Comparison of ENCODE assay signal across 8 cellular contexts in the genomic region with DNA sequence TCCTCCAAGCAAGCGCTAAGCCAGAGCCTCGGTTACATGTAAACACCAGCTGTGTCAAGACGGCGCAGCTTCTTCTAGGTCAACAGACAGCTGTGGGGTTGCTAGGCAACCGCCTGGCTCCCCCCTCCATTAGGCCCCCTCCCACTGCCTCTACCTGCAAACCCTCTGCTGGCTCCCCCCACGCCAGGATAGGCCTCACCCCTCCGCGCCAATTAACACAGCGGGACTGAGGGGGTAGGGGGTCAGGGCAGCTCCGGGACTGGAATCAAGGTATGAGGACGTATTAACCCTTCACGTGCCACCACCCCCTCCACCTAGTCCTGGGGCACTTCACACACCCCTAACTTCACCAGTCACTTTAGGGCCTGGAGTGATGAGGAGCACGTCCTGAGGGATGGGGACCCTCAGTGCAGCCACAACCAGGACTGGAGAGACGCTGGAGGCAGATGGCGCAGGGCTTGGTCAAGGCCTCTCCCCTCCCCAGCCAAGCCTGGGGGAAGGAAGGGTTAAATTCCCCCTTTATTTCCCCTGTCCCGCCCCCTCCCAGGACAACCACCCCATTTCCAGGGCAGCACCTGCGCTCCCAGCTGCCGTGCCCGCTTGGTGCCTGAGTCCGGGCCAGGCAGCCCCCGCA. TPM values are rescaled to one million over a fixed set of nuclear protein-coding genes. Genes with fewer than 3 reads are reported as not detected.
DNase-seq lines count a peak whose midpoint lies in the region; ATAC-seq and TF ChIP-seq lines count a peak whose summit lies in the region.

No MANE protein-coding gene starts in this region.

- peak; percentile 64 to 84 (median 78) for DNase-seq in CD4-positive, CD25-positive, alpha-beta regulatory T cell
- no peak for DNase-seq in Karpas-422
- peak; percentile 39 for DNase-seq in RPMI8226
- peak; percentile 91 for DNase-seq in choroid plexus epithelial cell (ENCODE audit: low read depth)
- no peak for DNase-seq in lung (ENCODE audit: low spot score)
- DNase-seq in activated T-helper 1 cell treated with anti-CD3 and anti-CD28 coated beads, Interleukin-12 subunit alpha, Interleukin-12 subunit beta, Interleukin-2, Interleukin-4 antibody, amounts not matched to agents 30 ng/mL and 10 ng/mL and 1 ng/mL, durations not matched to agents 14 hours and 24 hours and 36 hours (ENCODE audit: low spot score): no peak

- H3K36me3 ChIP-seq in CD4-positive, CD25-positive, alpha-beta regulatory T cell (ENCODE audit: control insufficient read depth, insufficient read depth, low read length): no peaks in the 10 kb centered on the region
- no peaks in the 10 kb centered on the region for H3K36me3 ChIP-seq in Karpas-422 (ENCODE audit: insufficient read depth, low read length)
- peaks cover 0 to 3% of the 10 kb centered on the region in 2 donors for H3K36me3 ChIP-seq in lung (ENCODE audit: control insufficient read depth in 2 of 2, insufficient read depth in 2 of 2, low read length in 2 of 2)
- H3K36me3 ChIP-seq in thymus (ENCODE audit: control insufficient read depth, insufficient read depth): peaks cover 4% of the 10 kb centered on the region

- H4K20me1 ChIP-seq in Karpas-422 (ENCODE audit: insufficient read depth, low read depth, low read length): no peaks in the 10 kb centered on the region

- H3K9me2 ChIP-seq in Karpas-422 (replicated peaks; ENCODE audit: insufficient read depth, low read length): no peaks in the 10 kb centered on the region

- H3K27me3 Mint-ChIP-seq in CD4-positive, CD25-positive, alpha-beta regulatory T cell: peaks cover 4% of the 10 kb centered on the region
- H3K27me3 Mint-ChIP-seq in activated T-helper 1 cell treated with anti-CD3 and anti-CD28 coated beads, Interleukin-12 subunit alpha, Interleukin-12 subunit beta, Interleukin-2, Interleukin-4 antibody, amounts not matched to agents 30 ng/mL and 10 ng/mL and 1 ng/mL, durations not matched to agents 14 hours and 24 hours and 36 hours (ENCODE audit: insufficient read depth): no peaks in the 10 kb centered on the region

- WGBS in lung, 2 donors: 28 to 35% methylated on average over 20 to 21 of the region's 21 CpGs
- WGBS in thymus: 16% methylated on average over 21 of the region's 21 CpGs

- H3K27ac Mint-ChIP-seq in CD4-positive, CD25-positive, alpha-beta regulatory T cell: peak overlapping the region; percentile 96 to 98 (median 97)
- H3K27ac Mint-ChIP-seq in activated T-helper 1 cell treated with anti-CD3 and anti-CD28 coated beads, Interleukin-12 subunit alpha, Interleukin-12 subunit beta, Interleukin-2, Interleukin-4 antibody, amounts not matched to agents 30 ng/mL and 10 ng/mL and 1 ng/mL, durations not matched to agents 14 hours and 24 hours and 36 hours: no peak overlapping the region

- H3K27ac ChIP-seq in CD4-positive, CD25-positive, alpha-beta regulatory T cell (ENCODE audit: insufficient read depth, low read length, poor library complexity, severe bottlenecking): peak overlapping the region; percentile 84
- no peak overlapping the region for H3K27ac ChIP-seq in Karpas-422 (ENCODE audit: low read length)
- H3K27ac ChIP-seq in lung (ENCODE audit: low read depth in 1 of 2, low read length in 1 of 2): peak overlapping the region; percentile 89 to 90
- H3K27ac ChIP-seq in thymus (ENCODE audit: low read depth): peak overlapping the region; percentile 91

- peak; percentile 29 to 40 for ATAC-seq in CD4-positive, CD25-positive, alpha-beta regulatory T cell (ENCODE audit: low read depth in 2 of 2)
- ATAC-seq in lung (ENCODE audit: insufficient read depth, low FRiP score) (no peak), GM19023 (IDR thresholded peaks at IDR 0.05; ENCODE audit: unreplicated experiment) (no peak)

- peaks cover 70% of the 10 kb centered on the region for H3K4me1 ChIP-seq in CD4-positive, CD25-positive, alpha-beta regulatory T cell (ENCODE audit: control insufficient read depth, insufficient read depth, low read length, poor library complexity, severe bottlenecking)
- H3K4me1 ChIP-seq in Karpas-422 (ENCODE audit: low read length) (peaks cover 37% of the 10 kb centered on the region), lung (ENCODE audit: control insufficient read depth in 2 of 2, insufficient read depth in 2 of 2, low read length in 2 of 2) (peaks cover 3 to 54% of the 10 kb centered on the region in 2 donors), thymus (ENCODE audit: control insufficient read depth, insufficient read depth, low read length) (peaks cover 61% of the 10 kb centered on the region)

- no peaks in the 10 kb centered on the region for H3K9me3 ChIP-seq in CD4-positive, CD25-positive, alpha-beta regulatory T cell (ENCODE audit: control insufficient read depth in 2 of 2, low read length in 2 of 2)
- H3K9me3 ChIP-seq in Karpas-422 (ENCODE audit: low read length): no peaks in the 10 kb centered on the region
- no peaks in the 10 kb centered on the region for H3K9me3 ChIP-seq in lung (ENCODE audit: control insufficient read depth in 2 of 2, insufficient read depth in 1 of 2, low read length in 1 of 2)
- H3K9me3 ChIP-seq in thymus (ENCODE audit: control insufficient read depth): no peaks in the 10 kb centered on the region

- no peaks in the 10 kb centered on the region for H3K36me3 Mint-ChIP-seq in CD4-positive, CD25-positive, alpha-beta regulatory T cell
- peaks cover 2% of the 10 kb centered on the region for H3K36me3 Mint-ChIP-seq in activated T-helper 1 cell treated with anti-CD3 and anti-CD28 coated beads, Interleukin-12 subunit alpha, Interleukin-12 subunit beta, Interleukin-2, Interleukin-4 antibody, amounts not matched to agents 30 ng/mL and 10 ng/mL and 1 ng/mL, durations not matched to agents 14 hours and 24 hours and 36 hours (ENCODE audit: low read depth)

- no peak for TF ChIP-seq CTCF in choroid plexus epithelial cell (conservative IDR thresholded peaks at IDR 0.05; ENCODE audit: low read depth, low read length)
- no peak for TF ChIP-seq CTCF in lung (IDR thresholded peaks at IDR 0.05; ENCODE audit: control extremely low read depth, extremely low read depth)

- H2AFZ ChIP-seq in Karpas-422 (ENCODE audit: low read length): no peak overlapping the region

- H3K9me3 Mint-ChIP-seq in CD4-positive, CD25-positive, alpha-beta regulatory T cell: no peaks in the 10 kb centered on the region
- no peaks in the 10 kb centered on the region for H3K9me3 Mint-ChIP-seq in activated T-helper 1 cell treated with anti-CD3 and anti-CD28 coated beads, Interleukin-12 subunit alpha, Interleukin-12 subunit beta, Interleukin-2, Interleukin-4 antibody, amounts not matched to agents 30 ng/mL and 10 ng/mL and 1 ng/mL, durations not matched to agents 14 hours and 24 hours and 36 hours

- H3K4me3 ChIP-seq in CD4-positive, CD25-positive, alpha-beta regulatory T cell (ENCODE audit: low read depth, low read length): peak overlapping the region; percentile 35
- H3K4me3 ChIP-seq in Karpas-422 (ENCODE audit: low read length) (peak overlapping the region; percentile 48; the same call in 1 of the 2 replicates), choroid plexus epithelial cell (ENCODE audit: low read depth, low read length) (no peak overlapping the region), lung (no peak overlapping the region), thymus (ENCODE audit: low read length) (peak overlapping the region; percentile 51)

- peak overlapping the region; percentile 64 for H3K4me2 ChIP-seq in Karpas-422 (ENCODE audit: low read depth, low read length, poor library complexity, severe bottlenecking)

- H3K4me1 Mint-ChIP-seq in CD4-positive, CD25-positive, alpha-beta regulatory T cell: peaks cover 18 to 72% (median 34%) of the 10 kb centered on the region in 4 donors
- peaks cover 65% of the 10 kb centered on the region for H3K4me1 Mint-ChIP-seq in activated T-helper 1 cell treated with anti-CD3 and anti-CD28 coated beads, Interleukin-12 subunit alpha, Interleukin-12 subunit beta, Interleukin-2, Interleukin-4 antibody, amounts not matched to agents 30 ng/mL and 10 ng/mL and 1 ng/mL, durations not matched to agents 14 hours and 24 hours and 36 hours (ENCODE audit: low read depth)

- intact Hi-C loops in activated T-helper 1 cell treated with anti-CD3 and anti-CD28 coated beads, Interleukin-12 subunit alpha, Interleukin-12 subunit beta, Interleukin-2, Interleukin-4 antibody, amounts not matched to agents 30 ng/mL and 10 ng/mL and 1 ng/mL, durations not matched to agents 14 hours and 24 hours and 36 hours (cut with micrococcal nuclease): no loop called here

- no peaks in the 10 kb centered on the region for H3K79me2 ChIP-seq in Karpas-422 (ENCODE audit: low read length)

- H3K9ac ChIP-seq in Karpas-422 (ENCODE audit: low read length): peak overlapping the region; percentile 28; the same call in 1 of the 2 replicates

- peak overlapping the region; percentile 86 to 96 (median 90) for H3K4me3 Mint-ChIP-seq in CD4-positive, CD25-positive, alpha-beta regulatory T cell
- no peak overlapping the region for H3K4me3 Mint-ChIP-seq in activated T-helper 1 cell treated with anti-CD3 and anti-CD28 coated beads, Interleukin-12 subunit alpha, Interleukin-12 subunit beta, Interleukin-2, Interleukin-4 antibody, amounts not matched to agents 30 ng/mL and 10 ng/mL and 1 ng/mL, durations not matched to agents 14 hours and 24 hours and 36 hours

- H3K27me3 ChIP-seq in CD4-positive, CD25-positive, alpha-beta regulatory T cell (ENCODE audit: control insufficient read depth, insufficient read depth, low read length): no peaks in the 10 kb centered on the region
- H3K27me3 ChIP-seq in Karpas-422 (ENCODE audit: low read length): no peaks in the 10 kb centered on the region
- no peaks in the 10 kb centered on the region for H3K27me3 ChIP-seq in lung (ENCODE audit: control insufficient read depth, insufficient read depth)
- no peaks in the 10 kb centered on the region for H3K27me3 ChIP-seq in thymus (ENCODE audit: control insufficient read depth, insufficient read depth)

RNA-seq across cellular contexts. Expression of gene WASF2, which starts 37.4 kb away (rescaled TPM):
- total RNA-seq in CD4-positive, CD25-positive, alpha-beta regulatory T cell: 175 TPM
- polyA plus RNA-seq in CD4-positive, CD25-positive, alpha-beta regulatory T cell: 10 to 100 TPM; 55.3 to 85.3 (median 61.8) TPM
- 20.2 and 21.7 TPM in 2 replicates for total RNA-seq in Karpas-422 (2014; rRNA removed; shearing (Covaris generic); ENCODE audit: low replicate concordance)
- total RNA-seq in lung: 100 to 1,000 TPM in 1 of 2 donors, 10 to 100 TPM in 1; 47.9 to 136 TPM
- polyA plus RNA-seq in lung (10 to 100 TPM; 27.3 to 51.0 TPM), thymus (47.4 TPM)
- 108 and 109 TPM in 2 replicates for total RNA-seq in activated T-helper 1 cell treated with anti-CD3 and anti-CD28 coated beads, Interleukin-12 subunit alpha, Interleukin-12 subunit beta, Interleukin-2, Interleukin-4 antibody, amounts not matched to agents 30 ng/mL and 10 ng/mL and 1 ng/mL, durations not matched to agents 14 hours and 24 hours and 36 hours

Comparison
In these comparisons a context has a peak if more than half of its experiments do, and no peak if none do; other contexts are left out.
1. ATAC-seq: peak in CD4-positive, CD25-positive, alpha-beta regulatory T cell (2 of 2); none in lung (single experiment) and GM19023 (single experiment).
2. DNase-seq: peak in CD4-positive, CD25-positive, alpha-beta regulatory T cell (3 of 3), RPMI8226 (single experiment) and choroid plexus epithelial cell (single experiment); none in Karpas-422 (single experiment), lung (single experiment) and activated T-helper 1 cell treated with anti-CD3 and anti-CD28 coated beads, Interleukin-12 subunit alpha, Interleukin-12 subunit beta, Interleukin-2, Interleukin-4 antibody, amounts not matched to agents 30 ng/mL and 10 ng/mL and 1 ng/mL, durations not matched to agents 14 hours and 24 hours and 36 hours (single experiment).
3. H3K4me3 ChIP-seq: peak in CD4-positive, CD25-positive, alpha-beta regulatory T cell (single experiment), Karpas-422 (single experiment) and thymus (single experiment); none in choroid plexus epithelial cell (single experiment) and lung (single experiment).